1 cellular context compared by ENCODE assay signal in genomic region chr17:44775136-44775837, GRCh38.
TF ChIP-seq lines count a peak whose summit lies in the region.

No MANE protein-coding gene starts in this region.

TF ChIP-seq in HepG2, 621 proteins besides CTCF, POLR2A, EP300 and RAD21 (continued from another document and continues in another):
- TF ChIP-seq, protein P1, sequence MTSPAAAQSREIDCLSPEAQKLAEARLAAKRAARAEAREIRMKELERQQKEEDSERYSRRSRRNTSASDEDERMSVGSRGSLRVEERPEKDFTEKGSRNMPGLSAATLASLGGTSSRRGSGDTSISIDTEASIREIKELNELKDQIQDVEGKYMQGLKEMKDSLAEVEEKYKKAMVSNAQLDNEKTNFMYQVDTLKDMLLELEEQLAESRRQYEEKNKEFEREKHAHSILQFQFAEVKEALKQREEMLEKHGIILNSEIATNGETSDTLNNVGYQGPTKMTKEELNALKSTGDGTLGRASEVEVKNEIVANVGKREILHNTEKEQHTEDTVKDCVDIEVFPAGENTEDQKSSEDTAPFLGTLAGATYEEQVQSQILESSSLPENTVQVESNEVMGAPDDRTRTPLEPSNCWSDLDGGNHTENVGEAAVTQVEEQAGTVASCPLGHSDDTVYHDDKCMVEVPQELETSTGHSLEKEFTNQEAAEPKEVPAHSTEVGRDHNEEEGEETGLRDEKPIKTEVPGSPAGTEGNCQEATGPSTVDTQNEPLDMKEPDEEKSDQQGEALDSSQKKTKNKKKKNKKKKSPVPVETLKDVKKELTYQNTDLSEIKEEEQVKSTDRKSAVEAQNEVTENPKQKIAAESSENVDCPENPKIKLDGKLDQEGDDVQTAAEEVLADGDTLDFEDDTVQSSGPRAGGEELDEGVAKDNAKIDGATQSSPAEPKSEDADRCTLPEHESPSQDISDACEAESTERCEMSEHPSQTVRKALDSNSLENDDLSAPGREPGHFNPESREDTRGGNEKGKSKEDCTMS (CRISPR knock-in tag; conservative IDR thresholded peaks at IDR 0.05): no peak
- TF ChIP-seq, protein P2, sequence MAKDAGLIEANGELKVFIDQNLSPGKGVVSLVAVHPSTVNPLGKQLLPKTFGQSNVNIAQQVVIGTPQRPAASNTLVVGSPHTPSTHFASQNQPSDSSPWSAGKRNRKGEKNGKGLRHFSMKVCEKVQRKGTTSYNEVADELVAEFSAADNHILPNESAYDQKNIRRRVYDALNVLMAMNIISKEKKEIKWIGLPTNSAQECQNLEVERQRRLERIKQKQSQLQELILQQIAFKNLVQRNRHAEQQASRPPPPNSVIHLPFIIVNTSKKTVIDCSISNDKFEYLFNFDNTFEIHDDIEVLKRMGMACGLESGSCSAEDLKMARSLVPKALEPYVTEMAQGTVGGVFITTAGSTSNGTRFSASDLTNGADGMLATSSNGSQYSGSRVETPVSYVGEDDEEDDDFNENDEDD (CRISPR knock-in tag; IDR thresholded peaks at IDR 0.05; ENCODE audit: borderline replicate concordance): peak; percentile 75; the same call in 1 of the 2 replicates
- TF ChIP-seq ISL2 (CRISPR knock-in tag; IDR thresholded peaks at IDR 0.05): peak; percentile 64; the same call in 1 of the 2 replicates
- no peak for TF ChIP-seq ZNF512 (CRISPR knock-in tag; IDR thresholded peaks at IDR 0.05)
- TF ChIP-seq PAXIP1 (CRISPR knock-in tag; conservative IDR thresholded peaks at IDR 0.05): 0 out of 2 replicates have a peak, but pooled peaks have one; percentile 30
- TF ChIP-seq SMARCE1 (IDR thresholded peaks at IDR 0.05; ENCODE audit: borderline replicate concordance): no peak
- no peak for TF ChIP-seq NR2F6 (IDR thresholded peaks at IDR 0.05)
- no peak for TF ChIP-seq NR2F6 (CRISPR knock-in tag; IDR thresholded peaks at IDR 0.05)
- no peak for TF ChIP-seq XBP1 (CRISPR knock-in tag; IDR thresholded peaks at IDR 0.05)
- TF ChIP-seq, protein P3, sequence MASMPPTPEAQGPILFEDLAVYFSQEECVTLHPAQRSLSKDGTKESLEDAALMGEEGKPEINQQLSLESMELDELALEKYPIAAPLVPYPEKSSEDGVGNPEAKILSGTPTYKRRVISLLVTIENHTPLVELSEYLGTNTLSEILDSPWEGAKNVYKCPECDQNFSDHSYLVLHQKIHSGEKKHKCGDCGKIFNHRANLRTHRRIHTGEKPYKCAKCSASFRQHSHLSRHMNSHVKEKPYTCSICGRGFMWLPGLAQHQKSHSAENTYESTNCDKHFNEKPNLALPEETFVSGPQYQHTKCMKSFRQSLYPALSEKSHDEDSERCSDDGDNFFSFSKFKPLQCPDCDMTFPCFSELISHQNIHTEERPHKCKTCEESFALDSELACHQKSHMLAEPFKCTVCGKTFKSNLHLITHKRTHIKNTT (CRISPR knock-in tag; IDR thresholded peaks at IDR 0.05): no peak
- peak; percentile 57 for TF ChIP-seq FOXC1 (CRISPR knock-in tag; IDR thresholded peaks at IDR 0.05; ENCODE audit: borderline replicate concordance)
- TF ChIP-seq ZNF776 (CRISPR knock-in tag; IDR thresholded peaks at IDR 0.05): peak; percentile 83; the same call in 1 of the 2 replicates
- TF ChIP-seq CAMTA2 (CRISPR knock-in tag; IDR thresholded peaks at IDR 0.05; ENCODE audit: borderline replicate concordance): 0 out of 2 replicates have a peak, but pooled peaks have one; percentile 64
- no peak for TF ChIP-seq ZKSCAN8 (CRISPR knock-in tag; IDR thresholded peaks at IDR 0.05; ENCODE audit: borderline replicate concordance)
- peak; percentile 64 for TF ChIP-seq SP2 (CRISPR knock-in tag; IDR thresholded peaks at IDR 0.05)
- TF ChIP-seq NR0B2 (CRISPR knock-in tag; IDR thresholded peaks at IDR 0.05): peak; percentile 88
- no peak for TF ChIP-seq ZNF768 (CRISPR knock-in tag; IDR thresholded peaks at IDR 0.05)
- TF ChIP-seq, protein P4, sequence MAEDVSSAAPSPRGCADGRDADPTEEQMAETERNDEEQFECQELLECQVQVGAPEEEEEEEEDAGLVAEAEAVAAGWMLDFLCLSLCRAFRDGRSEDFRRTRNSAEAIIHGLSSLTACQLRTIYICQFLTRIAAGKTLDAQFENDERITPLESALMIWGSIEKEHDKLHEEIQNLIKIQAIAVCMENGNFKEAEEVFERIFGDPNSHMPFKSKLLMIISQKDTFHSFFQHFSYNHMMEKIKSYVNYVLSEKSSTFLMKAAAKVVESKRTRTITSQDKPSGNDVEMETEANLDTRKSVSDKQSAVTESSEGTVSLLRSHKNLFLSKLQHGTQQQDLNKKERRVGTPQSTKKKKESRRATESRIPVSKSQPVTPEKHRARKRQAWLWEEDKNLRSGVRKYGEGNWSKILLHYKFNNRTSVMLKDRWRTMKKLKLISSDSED (CRISPR knock-in tag; IDR thresholded peaks at IDR 0.05): 0 out of 2 replicates have a peak, but pooled peaks have one; percentile 63
- TF ChIP-seq CSRNP2 (CRISPR knock-in tag; conservative IDR thresholded peaks at IDR 0.05; ENCODE audit: low read depth): no peak
- TF ChIP-seq GMEB1 (CRISPR knock-in tag; IDR thresholded peaks at IDR 0.05; ENCODE audit: borderline replicate concordance): no peak; the same call in 1 of the 2 replicates
- TF ChIP-seq ZNF616 (CRISPR knock-in tag; IDR thresholded peaks at IDR 0.05; ENCODE audit: low read depth): 0 out of 2 replicates have a peak, but pooled peaks have one; percentile 19
- peak; percentile 40; the same call in 1 of the 2 replicates for TF ChIP-seq REPIN1 (CRISPR knock-in tag; IDR thresholded peaks at IDR 0.05; ENCODE audit: borderline replicate concordance, low read depth)
- 0 out of 2 replicates have a peak, but pooled peaks have one; percentile 51 for TF ChIP-seq MZF1 (CRISPR knock-in tag; IDR thresholded peaks at IDR 0.05; ENCODE audit: borderline replicate concordance)
- TF ChIP-seq, protein P5, sequence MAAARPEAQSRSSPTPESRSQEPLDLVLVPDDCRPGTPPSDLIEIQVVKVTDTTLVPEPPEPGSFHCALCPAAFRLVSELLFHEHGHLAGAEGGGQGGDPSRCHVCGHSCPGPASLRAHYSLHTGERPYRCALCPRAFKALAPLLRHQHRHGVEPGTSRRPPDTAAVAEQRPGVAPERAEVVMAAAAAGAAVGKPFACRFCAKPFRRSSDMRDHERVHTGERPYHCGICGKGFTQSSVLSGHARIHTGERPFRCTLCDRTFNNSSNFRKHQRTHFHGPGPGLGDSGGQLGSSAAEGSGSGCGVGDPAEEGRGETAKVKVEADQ (CRISPR knock-in tag; IDR thresholded peaks at IDR 0.05; ENCODE audit: borderline replicate concordance): no peak
- TF ChIP-seq KLF13 (CRISPR knock-in tag; IDR thresholded peaks at IDR 0.05): no peak
- TF ChIP-seq ZNF615 (CRISPR knock-in tag; IDR thresholded peaks at IDR 0.05; ENCODE audit: borderline replicate concordance): no peak
- TF ChIP-seq HNRNPH1 (optimal IDR thresholded peaks at IDR 0.05; ENCODE audit: low read depth, low read length): no peak
- TF ChIP-seq, protein P6, sequence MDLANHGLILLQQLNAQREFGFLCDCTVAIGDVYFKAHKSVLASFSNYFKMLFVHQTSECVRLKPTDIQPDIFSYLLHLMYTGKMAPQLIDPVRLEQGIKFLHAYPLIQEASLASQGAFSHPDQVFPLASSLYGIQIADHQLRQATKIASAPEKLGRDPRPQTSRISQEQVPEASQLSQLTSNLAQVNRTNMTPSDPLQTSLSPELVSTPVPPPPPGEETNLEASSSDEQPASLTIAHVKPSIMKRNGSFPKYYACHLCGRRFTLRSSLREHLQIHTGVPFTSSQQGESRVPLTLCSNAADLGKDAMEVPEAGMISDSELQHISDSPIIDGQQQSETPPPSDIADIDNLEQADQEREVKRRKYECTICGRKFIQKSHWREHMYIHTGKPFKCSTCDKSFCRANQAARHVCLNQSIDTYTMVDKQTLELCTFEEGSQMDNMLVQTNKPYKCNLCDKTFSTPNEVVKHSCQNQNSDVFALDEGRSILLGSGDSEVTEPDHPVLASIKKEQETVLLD (CRISPR knock-in tag; IDR thresholded peaks at IDR 0.05; ENCODE audit: low read depth): peak; percentile 40; the same call in 1 of the 2 replicates
- TF ChIP-seq AGO1 (IDR thresholded peaks at IDR 0.05; ENCODE audit: low read depth, low read length, poor library complexity, severe bottlenecking): peak; percentile 24
- TF ChIP-seq MEIS1 (CRISPR knock-in tag; IDR thresholded peaks at IDR 0.05; ENCODE audit: borderline replicate concordance): peak; percentile 74; the same call in 1 of the 2 replicates
- TF ChIP-seq NFIB (CRISPR knock-in tag; IDR thresholded peaks at IDR 0.05; ENCODE audit: borderline replicate concordance): peak; percentile 87; the same call in 1 of the 2 replicates
- TF ChIP-seq ZNF546 (CRISPR knock-in tag; conservative IDR thresholded peaks at IDR 0.05): 0 out of 2 replicates have a peak, but pooled peaks have one; percentile 76
- TF ChIP-seq TBL1XR1 (IDR thresholded peaks at IDR 0.05; ENCODE audit: borderline replicate concordance, low read length, partially characterized antibody): no peak
- TF ChIP-seq KLF11 (CRISPR knock-in tag; IDR thresholded peaks at IDR 0.05): no peak
- TF ChIP-seq, protein P7, sequence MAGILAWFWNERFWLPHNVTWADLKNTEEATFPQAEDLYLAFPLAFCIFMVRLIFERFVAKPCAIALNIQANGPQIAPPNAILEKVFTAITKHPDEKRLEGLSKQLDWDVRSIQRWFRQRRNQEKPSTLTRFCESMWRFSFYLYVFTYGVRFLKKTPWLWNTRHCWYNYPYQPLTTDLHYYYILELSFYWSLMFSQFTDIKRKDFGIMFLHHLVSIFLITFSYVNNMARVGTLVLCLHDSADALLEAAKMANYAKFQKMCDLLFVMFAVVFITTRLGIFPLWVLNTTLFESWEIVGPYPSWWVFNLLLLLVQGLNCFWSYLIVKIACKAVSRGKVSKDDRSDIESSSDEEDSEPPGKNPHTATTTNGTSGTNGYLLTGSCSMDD (CRISPR knock-in tag; IDR thresholded peaks at IDR 0.05): no peak
- TF ChIP-seq ZNF44 (CRISPR knock-in tag; IDR thresholded peaks at IDR 0.05): no peak; the same call in 1 of the 2 replicates
- peak in 1 of 2 experiments; percentile 45; a peak in 2 of 4 replicates for TF ChIP-seq ATF4 (CRISPR knock-in tag; IDR thresholded peaks at IDR 0.05)
- TF ChIP-seq YEATS4 (CRISPR knock-in tag; IDR thresholded peaks at IDR 0.05; ENCODE audit: borderline replicate concordance): no peak; the same call in 1 of the 2 replicates
